ENCODE assay signal across 2 cellular contexts in genomic region chr16:85100265-85100664, GRCh38.
A peak's percentile ranks its signal among the peaks of the same experiment; 100 is the strongest.
TF ChIP-seq lines count a peak whose summit lies in the region.

No MANE protein-coding gene starts in this region.

TF ChIP-seq in HEK293, 187 proteins besides CTCF, POLR2A, EP300 and RAD21 (continued from another document):
- TF ChIP-seq ZNF18 (tag by site-specific recombination; IDR thresholded peaks at IDR 0.05), result no peak
- no peak for TF ChIP-seq ZNF580 (tag by site-specific recombination; IDR thresholded peaks at IDR 0.05)
- TF ChIP-seq EGR2 (tag by site-specific recombination; IDR thresholded peaks at IDR 0.05; ENCODE audit: low read depth), result 0 out of 2 replicates have a peak, but pooled peaks have one; percentile 1
- no peak for TF ChIP-seq GLI2 (tag by site-specific recombination; IDR thresholded peaks at IDR 0.05; ENCODE audit: borderline replicate concordance, low read depth)
- no peak for TF ChIP-seq SETDB1 (IDR thresholded peaks at IDR 0.05; ENCODE audit: insufficient read length, low read length)

TF ChIP-seq in K562, 482 proteins besides CTCF, POLR2A, EP300 and RAD21 (continued from another document):
- no peak for TF ChIP-seq TFE3 (CRISPR knock-in tag; IDR thresholded peaks at IDR 0.05)
- TF ChIP-seq NR1H2 (CRISPR knock-in tag; IDR thresholded peaks at IDR 0.05), result no peak
- TF ChIP-seq ZNF133 (CRISPR knock-in tag; IDR thresholded peaks at IDR 0.05), result no peak
- TF ChIP-seq SETDB1 (IDR thresholded peaks at IDR 0.05; ENCODE audit: low read length), result no peak
- peak; percentile 69 for TF ChIP-seq RBM25 (IDR thresholded peaks at IDR 0.05; ENCODE audit: low read depth, low read length, severe bottlenecking)
- no peak for TF ChIP-seq TAF15 (IDR thresholded peaks at IDR 0.05; ENCODE audit: low read depth, low read length)
